In genomic region chr2:183963609-183964008, GRCh38 we compare ENCODE assay signal across 8 cellular contexts.
"Had no signal": no experiment of that assay in that cellular context is flagged by ENCODE, and none has a peak within 500 bp of the region (broad histone marks: within the 10 kb centered on the region; RNA-seq: fewer than 3 reads in every experiment).

No MANE protein-coding gene starts in this region.

- H3K27ac ChIP-seq: HL-60 had no signal

- H3K4me1 ChIP-seq: HAP-1 had no signal

- ATAC-seq: GM23338, HCT116, HepG2 had no signal

- FAIRE-seq: HepG2 had no signal

- H3K4me3 ChIP-seq: GM23338, HAP-1 had no signal

- H3K9me3 ChIP-seq: HAP-1 had no signal

- DNase-seq: H7, HFFc6, KBM-7 had no signal

- H3K36me3 ChIP-seq: HAP-1 had no signal

- H2AFZ ChIP-seq: GM23338 had no signal

- H3K4me2 ChIP-seq: GM23338 had no signal
